ENCODE assay signal across 9 cellular contexts in the genomic region with DNA sequence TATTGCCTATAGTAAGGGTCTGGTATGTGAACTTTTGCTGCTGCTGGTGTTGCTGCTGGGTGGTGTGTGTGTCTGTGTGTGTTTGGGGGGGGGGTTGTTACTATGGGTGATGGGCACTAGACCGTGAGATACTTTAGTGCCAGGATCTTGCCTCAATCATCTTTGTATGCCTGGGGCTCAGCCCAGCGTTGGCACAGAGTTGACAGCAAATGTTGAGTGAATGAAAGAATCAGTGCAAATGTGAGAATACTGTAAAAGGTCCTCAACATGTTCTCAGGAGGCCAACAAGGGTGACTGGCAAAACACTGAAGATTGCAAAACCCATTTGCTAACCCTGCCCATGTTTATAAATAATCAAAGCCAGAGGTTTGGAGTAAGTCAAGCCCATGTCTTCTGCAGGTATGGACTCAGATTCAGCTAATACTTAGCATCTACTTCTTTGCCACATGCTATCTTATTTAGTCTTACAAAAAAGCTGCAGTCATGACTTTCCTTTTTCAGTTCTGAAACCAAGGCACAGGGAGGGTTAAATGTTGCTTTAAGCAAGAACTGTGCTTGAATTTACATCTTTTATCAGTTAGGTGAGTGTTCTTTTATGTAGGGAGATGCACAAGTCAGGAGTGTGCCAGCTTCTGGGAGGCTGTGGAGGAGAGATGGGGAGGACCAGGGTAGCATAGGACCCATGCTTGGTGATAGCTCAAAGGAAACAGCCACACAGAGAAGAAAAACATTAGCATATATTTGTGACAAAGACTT.
DNase-seq lines count a peak whose midpoint lies in the region; ATAC-seq and TF ChIP-seq lines count a peak whose summit lies in the region.
"Had no signal": no experiment of that assay in that cellular context is flagged by ENCODE, and none has a peak within 500 bp of the region (broad histone marks: within the 10 kb centered on the region; RNA-seq: fewer than 3 reads in every experiment).

No MANE protein-coding gene starts in this region.

- H3K9me3 ChIP-seq in BLaER1 treated with 17β-estradiol and CSF1 and Interleukin-3, amounts not matched to agents 10 nM and 100 nM (replicated peaks in 1 of 11): no peaks in the 10 kb centered on the region
- H3K9me3 ChIP-seq in MM.1S (replicated peaks; ENCODE audit: insufficient read depth, low read length) (no peaks in the 10 kb centered on the region), mesenchymal stem cell (ENCODE audit: control insufficient read depth, low read length) (no peaks in the 10 kb centered on the region)

- H2BK15ac ChIP-seq in mesenchymal stem cell (ENCODE audit: low read depth, poor library complexity, severe bottlenecking): no peak overlapping the region

- no peak overlapping the region for H4K91ac ChIP-seq in mesenchymal stem cell (ENCODE audit: low read length)

- H3K9ac ChIP-seq in BLaER1 treated with 17β-estradiol and CSF1 and Interleukin-3, amounts not matched to agents 10 nM and 100 nM: peak overlapping the region in 7 of 11 experiments; percentile 39 to 73 (median 59); a peak in 9 of 22 replicates
- H3K9ac ChIP-seq in MM.1S (ENCODE audit: low read length): no peak overlapping the region
- H3K9ac ChIP-seq in mesenchymal stem cell (ENCODE audit: low read length): no peak overlapping the region

- H3K14ac ChIP-seq in mesenchymal stem cell (ENCODE audit: low read length in 2 of 2): no peak overlapping the region

- peak; percentile 4 for ATAC-seq in GM19324 (IDR thresholded peaks at IDR 0.05; ENCODE audit: low FRiP score, unreplicated experiment)
- ATAC-seq in HG02885 (IDR thresholded peaks at IDR 0.05; ENCODE audit: poor library complexity, unreplicated experiment): peak; percentile 13
- no peak for ATAC-seq in HG03354 (IDR thresholded peaks at IDR 0.05; ENCODE audit: poor library complexity, severe bottlenecking, unreplicated experiment)

- no peak overlapping the region for H3K18ac ChIP-seq in mesenchymal stem cell (ENCODE audit: low read depth in 1 of 2, low read length in 2 of 2)

- no peaks in the 10 kb centered on the region for H4K20me1 ChIP-seq in BLaER1 treated with 17β-estradiol and CSF1 and Interleukin-3, amounts not matched to agents 10 nM and 100 nM
- H4K20me1 ChIP-seq in MM.1S (ENCODE audit: insufficient read depth, low read length): no peaks in the 10 kb centered on the region

- H3K36me3 ChIP-seq in BLaER1 treated with 17β-estradiol and CSF1 and Interleukin-3, amounts not matched to agents 10 nM and 100 nM: no peaks in the 10 kb centered on the region
- H3K36me3 ChIP-seq in MM.1S (replicated peaks; ENCODE audit: insufficient read depth, low read length) (no peaks in the 10 kb centered on the region), mesenchymal stem cell (ENCODE audit: control insufficient read depth in 1 of 2, insufficient read depth in 2 of 2, low read depth in 1 of 2, low read length in 2 of 2) (no peaks in the 10 kb centered on the region)

- H2BK12ac ChIP-seq in mesenchymal stem cell (ENCODE audit: low read length in 2 of 2): no peak overlapping the region

- H3K4me3 ChIP-seq in BLaER1 treated with 17β-estradiol and CSF1 and Interleukin-3, amounts not matched to agents 10 nM and 100 nM: no peak overlapping the region
- H3K4me3 ChIP-seq in MM.1S (ENCODE audit: low read length): no peak overlapping the region
- H3K4me3 ChIP-seq in mesenchymal stem cell (ENCODE audit: insufficient read depth in 1 of 2, low read depth in 1 of 2, low read length in 2 of 2): no peak overlapping the region

- no peaks in the 10 kb centered on the region for H3K9me2 ChIP-seq in MM.1S (replicated peaks; ENCODE audit: insufficient read depth, low read length)

- 88% methylated on average over 2 of the region's 2 CpGs for WGBS in mesenchymal stem cell

- peak overlapping the region in 9 of 11 experiments; percentile 48 to 93 (median 72); a peak in 17 of 22 replicates for H3K27ac ChIP-seq in BLaER1 treated with 17β-estradiol and CSF1 and Interleukin-3, amounts not matched to agents 10 nM and 100 nM
- H3K27ac ChIP-seq in MM.1S (ENCODE audit: low read length): peak overlapping the region; percentile 65
- H3K27ac ChIP-seq in mesenchymal stem cell (ENCODE audit: low read length, poor library complexity, severe bottlenecking): no peak overlapping the region

- H3K79me1 ChIP-seq in mesenchymal stem cell (replicated peaks; ENCODE audit: low read length, poor library complexity, severe bottlenecking): no peaks in the 10 kb centered on the region

- H3K23ac ChIP-seq in mesenchymal stem cell (ENCODE audit: low read length in 2 of 2): no peak overlapping the region

- TF ChIP-seq CTCF in MM.1S (IDR thresholded peaks at IDR 0.05; ENCODE audit: low read length): no peak

- H2AK5ac ChIP-seq in mesenchymal stem cell (ENCODE audit: low read length, severe bottlenecking): no peak overlapping the region

- H3K27me3 ChIP-seq in BLaER1 treated with 17β-estradiol and CSF1 and Interleukin-3, amounts not matched to agents 10 nM and 100 nM: no peaks in the 10 kb centered on the region
- no peaks in the 10 kb centered on the region for H3K27me3 ChIP-seq in MM.1S (replicated peaks; ENCODE audit: insufficient read depth, low read length)
- peaks cover 0 to 47% of the 10 kb centered on the region in 2 experiments for H3K27me3 ChIP-seq in mesenchymal stem cell (ENCODE audit: control insufficient read depth in 1 of 2, insufficient read depth in 1 of 2, low read length in 2 of 2)

- peak overlapping the region; percentile 44; the same call in 1 of the 2 replicates for H2AFZ ChIP-seq in MM.1S (ENCODE audit: low read length)
- no peak overlapping the region for H2AFZ ChIP-seq in mesenchymal stem cell (ENCODE audit: low read depth, low read length)

- no peak overlapping the region for H2BK120ac ChIP-seq in mesenchymal stem cell (ENCODE audit: low read depth, low read length)

- no peak overlapping the region for H4K8ac ChIP-seq in mesenchymal stem cell (ENCODE audit: low read length)

- H3F3A ChIP-seq in MM.1S (ENCODE audit: insufficient read depth, low read length): peaks cover 54% of the 10 kb centered on the region

- DNase-seq in MM.1S (peak; percentile 61), DMS153 (lab: John Stamatoyannopoulos, UW) (no peak), GM19238 (ENCODE audit: insufficient read length, low spot score) (no peak), mesenchymal stem cell (no peak)
- DNase-seq: stimulated activated CD8-positive, alpha-beta memory T cell treated with anti-CD3 and anti-CD28 coated beads, Interleukin-4, amount 100 ng/mL, for 48 hours had no signal

- peak overlapping the region; percentile 44 to 76 (median 67); a peak in 21 of 22 replicates for H3K4me2 ChIP-seq in BLaER1 treated with 17β-estradiol and CSF1 and Interleukin-3, amounts not matched to agents 10 nM and 100 nM
- 0 out of 2 replicates have a peak overlapping the region, but pooled peaks have one; percentile 4 for H3K4me2 ChIP-seq in MM.1S (ENCODE audit: low read depth, low read length)
- no peak overlapping the region for H3K4me2 ChIP-seq in mesenchymal stem cell (ENCODE audit: low read length, poor library complexity, severe bottlenecking)

- H2BK5ac ChIP-seq in mesenchymal stem cell (ENCODE audit: low read depth, low read length, poor library complexity, severe bottlenecking): no peak overlapping the region

- H3K79me2 ChIP-seq in MM.1S (ENCODE audit: low read length): no peaks in the 10 kb centered on the region

- H3K4me1 ChIP-seq in BLaER1 treated with 17β-estradiol and CSF1 and Interleukin-3, amounts not matched to agents 10 nM and 100 nM: peaks cover 29 to 100% (median 91%) of the 10 kb centered on the region in 10 experiments
- H3K4me1 ChIP-seq in MM.1S (ENCODE audit: low read length) (peaks cover 100% of the 10 kb centered on the region), mesenchymal stem cell (ENCODE audit: control insufficient read depth, insufficient read depth, low read depth, low read length) (peaks cover 8% of the 10 kb centered on the region)

- no peak overlapping the region for H3K4ac ChIP-seq in mesenchymal stem cell (ENCODE audit: low read depth in 1 of 2, low read length in 2 of 2)

Comparison
In these comparisons a context has a peak if more than half of its experiments do, and no peak if none do; other contexts are left out.
1. H3K9ac ChIP-seq: peak in BLaER1 treated with 17β-estradiol and CSF1 and Interleukin-3, amounts not matched to agents 10 nM and 100 nM (7 of 11); none in MM.1S (single experiment) and mesenchymal stem cell (single experiment).